2 cellular contexts compared by ENCODE assay signal in genomic region chr17:79554346-79554745, GRCh38. TPM values are rescaled to one million over a fixed set of nuclear protein-coding genes. Genes with fewer than 3 reads are reported as not detected.
"Had no signal": no experiment of that assay in that cellular context is flagged by ENCODE, and none has a peak within 500 bp of the region (broad histone marks: within the 10 kb centered on the region; RNA-seq: fewer than 3 reads in every experiment).

No MANE protein-coding gene starts in this region.

RNA-seq across cellular contexts. Expression of gene RBFOX3, which starts 56.5 kb away (rescaled TPM):
- total RNA-seq: GM23248, HFFc6 had no signal
- polyA plus RNA-seq: GM23248 had no signal
